Comparison of ENCODE assay signal across 11 cellular contexts in the genomic region with DNA sequence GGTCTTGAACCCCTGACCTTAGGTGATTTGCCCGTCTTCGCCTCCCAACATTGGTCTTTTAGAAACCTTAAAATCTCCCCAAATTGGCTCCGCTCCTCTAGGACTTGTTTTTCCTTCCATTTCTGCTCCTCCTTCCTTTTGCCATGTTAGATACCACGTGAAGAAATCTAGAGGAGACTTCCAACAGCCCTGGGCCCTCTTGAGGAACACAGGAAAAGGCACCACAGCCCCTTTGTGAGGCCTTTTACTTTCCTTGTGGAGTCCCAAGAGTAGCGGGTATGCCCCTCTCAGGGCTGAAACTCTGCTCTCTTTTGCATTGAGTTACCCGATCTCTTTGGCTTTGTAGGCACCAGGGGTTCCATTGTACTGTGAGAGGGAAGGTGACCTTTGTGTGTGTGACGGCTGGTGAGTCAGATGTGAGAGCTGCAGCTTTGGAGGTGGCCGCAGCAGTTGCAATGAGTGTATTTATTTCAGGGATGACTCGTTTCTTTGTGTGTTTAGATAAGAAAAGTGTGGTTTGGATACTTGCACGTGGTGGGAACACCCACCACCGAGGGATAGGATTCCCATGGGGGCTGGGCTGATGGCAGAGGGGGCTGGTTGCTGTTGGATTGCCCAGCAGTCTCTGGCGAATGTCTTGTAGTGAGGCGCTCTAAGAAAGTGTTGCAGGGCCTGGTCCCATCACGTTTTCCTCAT.
A peak's percentile ranks its signal among the peaks of the same experiment; 100 is the strongest.
DNase-seq lines count a peak whose midpoint lies in the region; ATAC-seq and TF ChIP-seq lines count a peak whose summit lies in the region.
"Had no signal": no experiment of that assay in that cellular context is flagged by ENCODE, and none has a peak within 500 bp of the region (broad histone marks: within the 10 kb centered on the region; RNA-seq: fewer than 3 reads in every experiment).

No MANE protein-coding gene starts in this region.

- H3K4me1 Mint-ChIP-seq in activated T-cell treated with anti-CD3 and anti-CD28 coated beads, Interleukin-2, amount 50 U/mL, for 4 hours (ENCODE audit: low read depth) = no peaks in the 10 kb centered on the region

- no peaks in the 10 kb centered on the region for H3K36me3 Mint-ChIP-seq in activated T-cell treated with anti-CD3 and anti-CD28 coated beads, Interleukin-2, amount 50 U/mL, for 4 hours (ENCODE audit: insufficient read depth)

- no peaks in the 10 kb centered on the region for H3K27me3 Mint-ChIP-seq in activated T-cell treated with anti-CD3 and anti-CD28 coated beads, Interleukin-2, amount 50 U/mL, for 4 hours (ENCODE audit: low read depth)

- peak; percentile 31 to 39 for DNase-seq in activated T-cell treated with anti-CD3 and anti-CD28 coated beads, Interleukin-2, amount 50 U/mL, for 48 hours
- DNase-seq in activated T-cell treated with anti-CD3 and anti-CD28 coated beads, Interleukin-2, amount 50 U/mL, for 4 hours = no peak
- peak; percentile 54 for DNase-seq in RKO (ENCODE audit: low spot score)
- peak; percentile 51 for DNase-seq in fibroblast of the conjunctiva (ENCODE audit: low read depth)
- peak; percentile 11 for DNase-seq in stimulated activated naive CD8-positive, alpha-beta T cell treated with anti-CD3 and anti-CD28 coated beads, Interleukin-15, Interleukin-2, amounts not matched to agents 100 U/mL and 50 U/mL, for 24 hours
- DNase-seq in SHP77 (lab: John Stamatoyannopoulos, UW) = no peak
- DNase-seq: COR-L47, left colon, NCI-H2171 had no signal

- H3K9me3 Mint-ChIP-seq in activated T-cell treated with anti-CD3 and anti-CD28 coated beads, Interleukin-2, amount 50 U/mL, for 4 hours = no peaks in the 10 kb centered on the region

- ATAC-seq in activated T-cell treated with anti-CD3 and anti-CD28 coated beads, Interleukin-2, amount 50 U/mL, for 4 hours = no peak
- ATAC-seq in stimulated activated naive CD8-positive, alpha-beta T cell treated with anti-CD3 and anti-CD28 coated beads, Interleukin-15, Interleukin-2, amounts not matched to agents 100 U/mL and 50 U/mL, for 24 hours = peak; percentile 83
- no peak for ATAC-seq in SK-N-SH treated with all-trans-retinoic acid at 6 μM for 48 hours
- ATAC-seq in HG02938 (IDR thresholded peaks at IDR 0.05; ENCODE audit: unreplicated experiment) = no peak
- ATAC-seq: left colon had no signal

- H3K4me3 Mint-ChIP-seq in activated T-cell treated with anti-CD3 and anti-CD28 coated beads, Interleukin-2, amount 50 U/mL, for 4 hours = no peak overlapping the region

TF ChIP-seq in SK-N-SH treated with all-trans-retinoic acid at 6 μM for 48 hours, 23 proteins besides CTCF, POLR2A, EP300 and RAD21:
- no peak for TF ChIP-seq ZFP3 (CRISPR knock-in tag; IDR thresholded peaks at IDR 0.05)
- no peak for TF ChIP-seq BACH2 (CRISPR knock-in tag; IDR thresholded peaks at IDR 0.05; ENCODE audit: borderline replicate concordance)
- TF ChIP-seq TCF4 (CRISPR knock-in tag; IDR thresholded peaks at IDR 0.05; ENCODE audit: borderline replicate concordance) = no peak
- TF ChIP-seq RARB (CRISPR knock-in tag; IDR thresholded peaks at IDR 0.05) = no peak

Comparison
In these comparisons a context has a peak if more than half of its experiments do, and no peak if none do; other contexts are left out.
1. DNase-seq: peak in activated T-cell treated with anti-CD3 and anti-CD28 coated beads, Interleukin-2, amount 50 U/mL, for 48 hours (2 of 2), RKO (single experiment), fibroblast of the conjunctiva (single experiment) and stimulated activated naive CD8-positive, alpha-beta T cell treated with anti-CD3 and anti-CD28 coated beads, Interleukin-15, Interleukin-2, amounts not matched to agents 100 U/mL and 50 U/mL, for 24 hours (single experiment); none in activated T-cell treated with anti-CD3 and anti-CD28 coated beads, Interleukin-2, amount 50 U/mL, for 4 hours (single experiment) and SHP77 (0 of 2).